15 cellular contexts compared by ENCODE assay signal in genomic region chr6:128784266-128784665, GRCh38.
A peak's percentile ranks its signal among the peaks of the same experiment; 100 is the strongest.
DNase-seq lines count a peak whose midpoint lies in the region; ATAC-seq, FAIRE-seq and TF ChIP-seq lines count a peak whose summit lies in the region.
"Had no signal": no experiment of that assay in that cellular context is flagged by ENCODE, and none has a peak within 500 bp of the region (broad histone marks: within the 10 kb centered on the region; RNA-seq: fewer than 3 reads in every experiment).

No MANE protein-coding gene starts in this region.

- no peaks in the 10 kb centered on the region for H3K36me3 ChIP-seq in SK-N-MC (ENCODE audit: insufficient read depth, low read length)

- ATAC-seq in HG02840 (IDR thresholded peaks at IDR 0.05; ENCODE audit: low FRiP score, unreplicated experiment), result no peak
- ATAC-seq in stimulated activated naive B cell treated with anti-CD40 and anti-IgM and Interleukin-4, amounts not matched to agents 10 μg/mL and 1 μg/mL and 100 μg/mL, for 72 hours (replicated peaks), result no peak
- ATAC-seq: A549; CD8-positive, alpha-beta T cell; GM12878; HCT116 had no signal

- no peaks in the 10 kb centered on the region for H3K36me3 Mint-ChIP-seq in stimulated activated naive B cell treated with anti-CD40 and anti-IgM and Interleukin-4, amounts not matched to agents 10 μg/mL and 1 μg/mL and 100 μg/mL, for 72 hours
- H3K36me3 Mint-ChIP-seq: CD14-positive monocyte; CD8-positive, alpha-beta T cell had no signal

- H3K9me3 Mint-ChIP-seq in stimulated activated naive B cell treated with anti-CD40 and anti-IgM and Interleukin-4, amounts not matched to agents 10 μg/mL and 1 μg/mL and 100 μg/mL, for 72 hours, result peaks cover 4 to 6% of the 10 kb centered on the region in 2 donors

- peak; percentile 88 for FAIRE-seq in D721Med (lab: Jason Lieb, UNC)
- FAIRE-seq: A549, GM12878, GM18507 had no signal

- H3K4me3 ChIP-seq in SK-N-MC, result no peak overlapping the region
- H3K4me3 ChIP-seq: A549, GM12878 had no signal

- H3K27ac Mint-ChIP-seq in stimulated activated naive B cell treated with anti-CD40 and anti-IgM and Interleukin-4, amounts not matched to agents 10 μg/mL and 1 μg/mL and 100 μg/mL, for 72 hours, result no peak overlapping the region
- H3K27ac Mint-ChIP-seq: CD14-positive monocyte; CD8-positive, alpha-beta T cell had no signal

- no peak overlapping the region for H3K27ac ChIP-seq in SK-N-MC
- H3K27ac ChIP-seq: A549 had no signal

- H3K9ac ChIP-seq in SK-N-MC (ENCODE audit: insufficient read length), result no peak overlapping the region

- no peak for TF ChIP-seq CTCF in D721Med (IDR thresholded peaks at IDR 0.05; ENCODE audit: insufficient read depth, missing control alignments)

- H3K9me3 ChIP-seq in SK-N-MC (ENCODE audit: low read depth, low read length), result no peaks in the 10 kb centered on the region
- H3K9me3 ChIP-seq: A549 had no signal

- H3K4me1 Mint-ChIP-seq in stimulated activated naive B cell treated with anti-CD40 and anti-IgM and Interleukin-4, amounts not matched to agents 10 μg/mL and 1 μg/mL and 100 μg/mL, for 72 hours, result no peaks in the 10 kb centered on the region
- H3K4me1 Mint-ChIP-seq: CD14-positive monocyte had no signal

- no peaks in the 10 kb centered on the region for H3K27me3 Mint-ChIP-seq in stimulated activated naive B cell treated with anti-CD40 and anti-IgM and Interleukin-4, amounts not matched to agents 10 μg/mL and 1 μg/mL and 100 μg/mL, for 72 hours

- no peak overlapping the region for H3K4me3 Mint-ChIP-seq in stimulated activated naive B cell treated with anti-CD40 and anti-IgM and Interleukin-4, amounts not matched to agents 10 μg/mL and 1 μg/mL and 100 μg/mL, for 72 hours
- H3K4me3 Mint-ChIP-seq: CD14-positive monocyte; CD8-positive, alpha-beta T cell had no signal

- DNase-seq in D721Med (ENCODE audit: insufficient read length, low spot score) (no peak), NCI-H1048 (lab: John Stamatoyannopoulos, UW) (peak; percentile 30), NCI-H526 (lab: John Stamatoyannopoulos, UW) (peak; percentile 23 to 49), SK-N-MC (ENCODE audit: low read depth, low spot score) (peak; percentile 30), NCI-H1930 (lab: John Stamatoyannopoulos, UW) (no peak)
- DNase-seq in stimulated activated naive CD4-positive, alpha-beta T cell (lab: John Stamatoyannopoulos, UW), result no peak
- no peak for DNase-seq in stimulated activated naive B cell treated with anti-CD40 and anti-IgM and Interleukin-4, amounts not matched to agents 10 μg/mL and 1 μg/mL and 100 μg/mL, for 72 hours
- DNase-seq: CD8-positive, alpha-beta T cell; COR-L47 had no signal

Comparison
In these comparisons a context has a peak if more than half of its experiments do, and no peak if none do; other contexts are left out.
1. DNase-seq: peak in NCI-H1048 (single experiment), NCI-H526 (2 of 2) and SK-N-MC (single experiment); none in D721Med (single experiment), stimulated activated naive CD4-positive, alpha-beta T cell (0 of 6), stimulated activated naive B cell treated with anti-CD40 and anti-IgM and Interleukin-4, amounts not matched to agents 10 μg/mL and 1 μg/mL and 100 μg/mL, for 72 hours (single experiment) and NCI-H1930 (0 of 2).